In the genomic region with DNA sequence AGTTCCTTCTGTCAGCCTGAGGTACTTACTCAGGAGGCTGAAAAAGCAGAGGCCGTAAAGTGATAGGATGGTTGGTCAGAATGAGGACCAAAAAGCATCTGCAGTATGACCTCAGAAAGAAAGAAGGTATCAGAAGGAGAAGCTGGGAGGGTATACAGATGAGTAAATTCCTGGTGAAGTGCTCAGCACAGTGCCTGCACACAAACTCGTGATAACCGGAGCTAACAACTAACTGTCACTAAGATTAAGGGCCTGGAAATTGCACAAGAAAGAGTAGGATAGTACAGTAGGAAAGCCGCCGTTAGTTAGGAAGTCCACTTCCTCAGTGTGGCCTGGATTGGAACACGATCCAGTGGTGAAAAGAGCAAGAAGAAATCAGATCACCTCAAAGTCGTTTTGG, we compare ENCODE assay signal across 1 cellular context.
TF ChIP-seq lines count a peak whose summit lies in the region.

No MANE protein-coding gene starts in this region.

TF ChIP-seq in GM23338, 12 proteins besides CTCF, POLR2A, EP300 and RAD21 (continued from another document):
- TF ChIP-seq ZNF462 (CRISPR knock-in tag; IDR thresholded peaks at IDR 0.05), result no peak
- TF ChIP-seq ETS1 (IDR thresholded peaks at IDR 0.05), result no peak
TF ChIP-seq in GM23338: peak in this region for 0.
